In genomic region chr18:57446322-57446721, GRCh38 we compare ENCODE assay signal across 8 cellular contexts. TPM values are rescaled to one million over a fixed set of nuclear protein-coding genes. Genes with fewer than 3 reads are reported as not detected.
DNase-seq lines count a peak whose midpoint lies in the region; ATAC-seq, FAIRE-seq and TF ChIP-seq lines count a peak whose summit lies in the region.

No MANE protein-coding gene starts in this region.

- BruUV-seq in A673 (replicated peaks; lab: Mats Ljungman, UMichigan): no TSS peak

- intact Hi-C loops in A673 (cut with micrococcal nuclease; ENCODE audit: unreplicated experiment): loop anchor here (5.0 kb wide), 1 partner anchor 694 kb away; no protein-coding TSS in a partner anchor
- intact Hi-C loops in kidney (cut with DNase I): no loop called here

- H3K9me3 ChIP-seq in A673 (ENCODE audit: low read depth, low read length, poor library complexity, severe bottlenecking) (no peaks in the 10 kb centered on the region), kidney (ENCODE audit: control insufficient read depth in 1 of 2, low read length in 2 of 2) (no peaks in the 10 kb centered on the region)

- H3K27ac ChIP-seq in A673 (ENCODE audit: low read depth, low read length, poor library complexity, severe bottlenecking): no peak overlapping the region
- H3K27ac ChIP-seq in kidney (ENCODE audit: low read depth in 2 of 2, low read length in 2 of 2): no peak overlapping the region

- no peaks in the 10 kb centered on the region for H3K4me1 ChIP-seq in A673 (ENCODE audit: insufficient read depth, low read length, poor library complexity, severe bottlenecking)
- H3K4me1 ChIP-seq in kidney (ENCODE audit: control insufficient read depth in 1 of 2, insufficient read depth in 1 of 2, low read depth in 1 of 2, low read length in 2 of 2): no peaks in the 10 kb centered on the region

- no peak for FAIRE-seq in kidney (lab: Jason Lieb, UNC)

- H3K9ac ChIP-seq in kidney (ENCODE audit: low read length in 2 of 2): no peak overlapping the region

- POLR2A ChIA-PET in A673 (lab: Charles Lee; ENCODE audit: low non-redundant PET): no interaction called here

- no peak for DNase-seq in A673 (ENCODE audit: low spot score)
- DNase-seq in NCI-H774 (lab: John Stamatoyannopoulos, UW): peak; percentile 17
- peak; percentile 45 to 73 for DNase-seq in erythroblast (lab: John Stamatoyannopoulos, UW)
- no peak for DNase-seq in kidney
- no peak for DNase-seq in stimulated activated CD4-positive, alpha-beta T cell treated with anti-CD3 and anti-CD28 coated beads, Interleukin-2, amount 100 ng/mL, for 48 hours

- peaks cover 77% of the 10 kb centered on the region for H3K27me3 ChIP-seq in A673 (replicated peaks; ENCODE audit: insufficient read depth, low read depth, low read length, poor library complexity)

- H3K4me3 ChIP-seq in A673 (ENCODE audit: low read depth, low read length, poor library complexity, severe bottlenecking) (no peak overlapping the region), kidney (ENCODE audit: low read length in 2 of 2) (no peak overlapping the region)

- H3K36me3 ChIP-seq in A673 (ENCODE audit: insufficient read depth, low read length, poor library complexity, severe bottlenecking) (no peaks in the 10 kb centered on the region), kidney (ENCODE audit: control insufficient read depth in 1 of 2, insufficient read depth in 2 of 2, low read length in 2 of 2) (no peaks in the 10 kb centered on the region)

- TF ChIP-seq CTCF in A673 (conservative IDR thresholded peaks at IDR 0.05; ENCODE audit: low read depth, low read length) (peak; percentile 59), GM12873 (IDR thresholded peaks at IDR 0.05; ENCODE audit: insufficient read depth, low read depth, low read length, missing control alignments) (peak; percentile 87), kidney (IDR thresholded peaks at IDR 0.05; ENCODE audit: borderline replicate concordance, extremely low read depth, insufficient read depth) (no peak)

- no peak for TF ChIP-seq POLR2A in erythroblast (IDR thresholded peaks at IDR 0.05; ENCODE audit: low read length)

- CTCF ChIA-PET in A673 (lab: Charles Lee): no interaction called here

- ATAC-seq in HG02840 (IDR thresholded peaks at IDR 0.05; ENCODE audit: low FRiP score, unreplicated experiment): no peak
- ATAC-seq in GM18511 (IDR thresholded peaks at IDR 0.05; ENCODE audit: unreplicated experiment): no peak

RNA-seq across cellular contexts. Expression of gene ONECUT2, which starts 11.1 kb away (rescaled TPM):
- 0.66 and 1.2 TPM in 2 replicates for total RNA-seq in A673 (2021)
- total RNA-seq in kidney: 0.22 TPM
- 0.02 TPM for polyA plus RNA-seq in kidney (ENCODE audit: insufficient read depth, low read depth, low replicate concordance)

Comparison
In these comparisons a context has a peak if more than half of its experiments do, and no peak if none do; other contexts are left out.
1. DNase-seq: peak in NCI-H774 (single experiment) and erythroblast (2 of 2); none in A673 (single experiment), kidney (single experiment) and stimulated activated CD4-positive, alpha-beta T cell treated with anti-CD3 and anti-CD28 coated beads, Interleukin-2, amount 100 ng/mL, for 48 hours (0 of 2).